Comparison of ENCODE assay signal across 20 cellular contexts in the genomic region with DNA sequence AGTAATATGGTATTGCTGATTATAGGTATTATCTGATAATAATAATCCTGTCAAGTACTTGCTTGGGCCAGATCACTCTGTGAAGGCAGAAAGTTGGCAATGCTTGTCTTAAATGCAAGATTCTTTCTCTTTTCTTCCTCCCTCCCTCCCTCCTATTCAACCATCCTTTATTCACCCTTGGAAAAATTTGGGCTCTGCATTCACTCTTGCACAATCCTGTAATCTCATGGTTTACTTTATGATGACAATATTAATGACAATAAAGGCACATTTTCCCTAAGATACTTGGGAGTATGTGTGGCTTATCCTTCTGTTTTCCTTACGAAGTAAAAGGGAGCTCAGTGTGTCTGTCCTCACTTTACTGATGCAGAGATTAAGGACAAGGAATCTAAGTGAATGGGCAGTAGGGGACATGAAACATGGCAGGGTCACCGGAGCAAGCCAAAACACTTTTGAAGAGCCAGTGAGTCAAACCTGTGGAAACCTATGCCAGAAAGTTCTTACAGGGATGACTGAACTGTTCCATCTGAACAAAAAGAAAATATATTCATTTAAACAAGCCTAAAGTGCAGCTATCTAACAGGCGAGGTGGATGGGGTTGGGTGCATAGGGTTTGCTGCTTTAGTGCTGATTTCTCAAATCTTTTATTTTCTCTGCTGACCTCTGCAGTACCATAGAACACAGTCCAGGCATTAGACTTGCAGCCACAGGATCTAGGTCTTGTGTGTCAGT. TPM values are rescaled to one million over a fixed set of nuclear protein-coding genes. Genes with fewer than 3 reads are reported as not detected.
DNase-seq lines count a peak whose midpoint lies in the region; ATAC-seq and TF ChIP-seq lines count a peak whose summit lies in the region.
"Had no signal": no experiment of that assay in that cellular context is flagged by ENCODE, and none has a peak within 500 bp of the region (broad histone marks: within the 10 kb centered on the region; RNA-seq: fewer than 3 reads in every experiment).

No MANE protein-coding gene starts in this region.

- no peak overlapping the region for H3K4me3 Mint-ChIP-seq in activated CD4-positive, alpha-beta T cell treated with anti-CD3 and anti-CD28 coated beads for 36 hours
- peak overlapping the region; percentile 36 for H3K4me3 Mint-ChIP-seq in activated naive CD8-positive, alpha-beta T cell treated with anti-CD3 and anti-CD28 coated beads, Interleukin-2, amount 50 U/mL, for 24 hours
- H3K4me3 Mint-ChIP-seq in stimulated activated effector memory CD8-positive, alpha-beta T cell treated with anti-CD3 and anti-CD28 coated beads, Interleukin-12 subunit alpha, Interleukin-12 subunit beta, amount 100 ng/mL, for 72 hours: peak overlapping the region; percentile 57
- H3K4me3 Mint-ChIP-seq in chondrocyte (ENCODE audit: unreplicated experiment): no peak overlapping the region

- peak; percentile 48 for ATAC-seq in activated CD4-positive, alpha-beta T cell treated with anti-CD3 and anti-CD28 coated beads for 36 hours
- ATAC-seq in activated naive CD8-positive, alpha-beta T cell treated with anti-CD3 and anti-CD28 coated beads, Interleukin-2, amount 50 U/mL, for 24 hours: peak; percentile 62
- peak; percentile 50 for ATAC-seq in stimulated activated effector memory CD8-positive, alpha-beta T cell treated with anti-CD3 and anti-CD28 coated beads, Interleukin-12 subunit alpha, Interleukin-12 subunit beta, amount 100 ng/mL, for 72 hours
- ATAC-seq in HG02970 (IDR thresholded peaks at IDR 0.05; ENCODE audit: low FRiP score, unreplicated experiment): no peak
- ATAC-seq: upper lobe of right lung had no signal

- H3K9me3 Mint-ChIP-seq in activated CD4-positive, alpha-beta T cell treated with anti-CD3 and anti-CD28 coated beads for 36 hours (ENCODE audit: low read depth): peaks cover 12% of the 10 kb centered on the region
- peaks cover 20% of the 10 kb centered on the region for H3K9me3 Mint-ChIP-seq in activated naive CD8-positive, alpha-beta T cell treated with anti-CD3 and anti-CD28 coated beads, Interleukin-2, amount 50 U/mL, for 24 hours
- H3K9me3 Mint-ChIP-seq in stimulated activated effector memory CD8-positive, alpha-beta T cell treated with anti-CD3 and anti-CD28 coated beads, Interleukin-12 subunit alpha, Interleukin-12 subunit beta, amount 100 ng/mL, for 72 hours: peaks cover 3% of the 10 kb centered on the region
- peaks cover 7% of the 10 kb centered on the region for H3K9me3 Mint-ChIP-seq in chondrocyte (ENCODE audit: low read depth)

- no peaks in the 10 kb centered on the region for H3K79me2 ChIP-seq in OCI-LY1 (ENCODE audit: insufficient read depth, low read length)
- no peaks in the 10 kb centered on the region for H3K79me2 ChIP-seq in mammary epithelial cell (ENCODE audit: insufficient read depth, low read length)

- H3K27me3 ChIP-seq in OCI-LY1 (ENCODE audit: insufficient read depth, low read length) (no peaks in the 10 kb centered on the region), mammary epithelial cell (ENCODE audit: insufficient read depth, low read length) (peaks cover 3% of the 10 kb centered on the region)
- H3K27me3 ChIP-seq: ascending aorta, colonic mucosa, upper lobe of right lung had no signal

- H3K4me2 ChIP-seq in OCI-LY1 (ENCODE audit: low read length) (peak overlapping the region; percentile 55), mammary epithelial cell (ENCODE audit: insufficient read depth, low read depth, low read length) (no peak overlapping the region)

- peaks cover 16% of the 10 kb centered on the region for H3K36me3 Mint-ChIP-seq in activated CD4-positive, alpha-beta T cell treated with anti-CD3 and anti-CD28 coated beads for 36 hours (ENCODE audit: low read depth)
- peaks cover 14% of the 10 kb centered on the region for H3K36me3 Mint-ChIP-seq in activated naive CD8-positive, alpha-beta T cell treated with anti-CD3 and anti-CD28 coated beads, Interleukin-2, amount 50 U/mL, for 24 hours (ENCODE audit: low read depth)
- peaks cover 17% of the 10 kb centered on the region for H3K36me3 Mint-ChIP-seq in stimulated activated effector memory CD8-positive, alpha-beta T cell treated with anti-CD3 and anti-CD28 coated beads, Interleukin-12 subunit alpha, Interleukin-12 subunit beta, amount 100 ng/mL, for 72 hours
- H3K36me3 Mint-ChIP-seq in chondrocyte (ENCODE audit: low read depth): peaks cover 1% of the 10 kb centered on the region

- intact Hi-C loops in activated CD4-positive, alpha-beta T cell treated with anti-CD3 and anti-CD28 coated beads for 36 hours (cut with DNase I, micrococcal nuclease): no loop called here
- intact Hi-C loops in mammary epithelial cell (cut with micrococcal nuclease): no loop called here

- no peak overlapping the region for H2AFZ ChIP-seq in OCI-LY1 (ENCODE audit: low read length)
- no peak overlapping the region for H2AFZ ChIP-seq in mammary epithelial cell (ENCODE audit: low read depth, low read length)

- H3F3A ChIP-seq in OCI-LY1 (ENCODE audit: insufficient read depth, low read length): no peaks in the 10 kb centered on the region; the same call in 1 of the 2 replicates

- dilution Hi-C loops in mammary epithelial cell (cut with HindIII; ENCODE audit: low sequenced_read_pairs): no loop called here

- 53% methylated on average over 3 of the region's 3 CpGs for whole genome bisulfite sequencing in mammary epithelial cell (ENCODE audit: low coverage, missing lambda C conversion rate)

- TF ChIP-seq CTCF in OCI-LY1 (IDR thresholded peaks at IDR 0.05; ENCODE audit: low read length) (no peak), chondrocyte (IDR thresholded peaks at IDR 0.05) (no peak), mammary epithelial cell (conservative IDR thresholded peaks at IDR 0.05 in 1 of 2, IDR thresholded peaks at IDR 0.05 in 1 of 2; ENCODE audit: extremely low read depth in 1 of 2, insufficient read depth in 1 of 2, low read depth in 1 of 2, low read length in 2 of 2) (no peak)

- H3K4me3 ChIP-seq in OCI-LY1 (ENCODE audit: low read depth, low read length, poor library complexity, severe bottlenecking): no peak overlapping the region
- no peak overlapping the region for H3K4me3 ChIP-seq in mammary epithelial cell (replicated peaks in 1 of 3; ENCODE audit: insufficient read depth in 1 of 3, low read depth in 2 of 3, low read length in 3 of 3)
- H3K4me3 ChIP-seq: ascending aorta, colonic mucosa, upper lobe of right lung had no signal

- H3K36me3 ChIP-seq in OCI-LY1 (ENCODE audit: insufficient read depth, low read length): peaks cover 13% of the 10 kb centered on the region
- no peaks in the 10 kb centered on the region for H3K36me3 ChIP-seq in mammary epithelial cell (ENCODE audit: insufficient read depth, low read length)
- H3K36me3 ChIP-seq: ascending aorta, colonic mucosa, upper lobe of right lung, WERI-Rb-1 had no signal

- H3K9me3 ChIP-seq in OCI-LY1 (ENCODE audit: low read length): no peaks in the 10 kb centered on the region; the same call in 1 of the 2 replicates
- no peaks in the 10 kb centered on the region for H3K9me3 ChIP-seq in mammary epithelial cell (replicated peaks; ENCODE audit: insufficient read depth, low read length)
- H3K9me3 ChIP-seq: colonic mucosa had no signal

- H3K27me3 Mint-ChIP-seq in activated CD4-positive, alpha-beta T cell treated with anti-CD3 and anti-CD28 coated beads for 36 hours: no peaks in the 10 kb centered on the region
- no peaks in the 10 kb centered on the region for H3K27me3 Mint-ChIP-seq in activated naive CD8-positive, alpha-beta T cell treated with anti-CD3 and anti-CD28 coated beads, Interleukin-2, amount 50 U/mL, for 24 hours
- H3K27me3 Mint-ChIP-seq in chondrocyte (ENCODE audit: low read depth): no peaks in the 10 kb centered on the region

- no TSS peak for BruUV-seq in mammary epithelial cell (replicated peaks; lab: Mats Ljungman, UMichigan)

- H3K4me1 ChIP-seq in OCI-LY1 (ENCODE audit: insufficient read depth, low read length, severe bottlenecking): peaks cover 49% of the 10 kb centered on the region
- H3K4me1 ChIP-seq in mammary epithelial cell (ENCODE audit: insufficient read depth, low read length): no peaks in the 10 kb centered on the region
- H3K4me1 ChIP-seq: ascending aorta, colonic mucosa had no signal

- POLR2A ChIA-PET in activated CD4-positive, alpha-beta T cell treated with anti-CD3 and anti-CD28 coated beads for 36 hours (lab: Charles Lee): interaction anchor here (2.0 kb wide), 1 partner anchor 14 kb away, joined by 8 read pairs; a partner anchor contains a TSS

- H3K27ac ChIP-seq in OCI-LY1 (ENCODE audit: low read depth, low read length, poor library complexity, severe bottlenecking) (peak overlapping the region; percentile 95), mammary epithelial cell (ENCODE audit: insufficient read depth, low read depth, low read length) (no peak overlapping the region)
- H3K27ac ChIP-seq: ascending aorta, colonic mucosa, upper lobe of right lung, WERI-Rb-1 had no signal

- in situ Hi-C loops in mammary epithelial cell (cut with MboI; ENCODE audit: low sequenced_read_pairs in 2 of 2): no loop called here

- CTCF ChIA-PET in activated CD4-positive, alpha-beta T cell treated with anti-CD3 and anti-CD28 coated beads for 36 hours (lab: Charles Lee): interaction anchor here (0.6 to 7.5 kb wide), 6 partner anchors 13 to 67 kb away, joined by 3 to 105 read pairs (median 3); a partner anchor contains a TSS
- CTCF ChIA-PET in mammary epithelial cell (lab: Charles Lee; ENCODE audit: low non-redundant PET): no interaction called here

- peak overlapping the region; percentile 38 for H3K27ac Mint-ChIP-seq in activated CD4-positive, alpha-beta T cell treated with anti-CD3 and anti-CD28 coated beads for 36 hours
- H3K27ac Mint-ChIP-seq in activated naive CD8-positive, alpha-beta T cell treated with anti-CD3 and anti-CD28 coated beads, Interleukin-2, amount 50 U/mL, for 24 hours: peak overlapping the region; percentile 79
- H3K27ac Mint-ChIP-seq in stimulated activated effector memory CD8-positive, alpha-beta T cell treated with anti-CD3 and anti-CD28 coated beads, Interleukin-12 subunit alpha, Interleukin-12 subunit beta, amount 100 ng/mL, for 72 hours: peak overlapping the region; percentile 84
- no peak overlapping the region for H3K27ac Mint-ChIP-seq in chondrocyte (ENCODE audit: unreplicated experiment)

- peaks cover 81% of the 10 kb centered on the region for H3K4me1 Mint-ChIP-seq in activated CD4-positive, alpha-beta T cell treated with anti-CD3 and anti-CD28 coated beads for 36 hours
- peaks cover 77% of the 10 kb centered on the region for H3K4me1 Mint-ChIP-seq in activated naive CD8-positive, alpha-beta T cell treated with anti-CD3 and anti-CD28 coated beads, Interleukin-2, amount 50 U/mL, for 24 hours
- peaks cover 79% of the 10 kb centered on the region for H3K4me1 Mint-ChIP-seq in stimulated activated effector memory CD8-positive, alpha-beta T cell treated with anti-CD3 and anti-CD28 coated beads, Interleukin-12 subunit alpha, Interleukin-12 subunit beta, amount 100 ng/mL, for 72 hours
- H3K4me1 Mint-ChIP-seq in chondrocyte (ENCODE audit: low read depth): no peaks in the 10 kb centered on the region

- H4K20me1 ChIP-seq in OCI-LY1 (ENCODE audit: insufficient read depth, low read length) (no peaks in the 10 kb centered on the region), mammary epithelial cell (ENCODE audit: insufficient read depth, low read length) (no peaks in the 10 kb centered on the region)

- peak; percentile 28 for DNase-seq in activated CD4-positive, alpha-beta T cell treated with anti-CD3 and anti-CD28 coated beads for 36 hours
- no peak for DNase-seq in activated CD4-positive, alpha-beta T cell treated with anti-CD3 and anti-CD28 coated beads for 1 hour
- no peak for DNase-seq in activated naive CD8-positive, alpha-beta T cell treated with anti-CD3 and anti-CD28 coated beads, Interleukin-2, amount 50 U/mL, for 24 hours
- no peak for DNase-seq in stimulated activated effector memory CD8-positive, alpha-beta T cell treated with anti-CD3 and anti-CD28 coated beads, Interleukin-12 subunit alpha, Interleukin-12 subunit beta, amount 100 ng/mL, for 72 hours (ENCODE audit: low spot score in 2 of 2)
- DNase-seq in chondrocyte (ENCODE audit: low spot score) (no peak), mammary epithelial cell (no peak)
- DNase-seq: activated CD8-positive, alpha-beta memory T cell treated with anti-CD3 and anti-CD28 coated beads, Interleukin-2, amount 50 U/mL, for 4 hours; colonic mucosa; foreskin fibroblast; Karpas-422; NCI-H1105; NCI-H2107; NCI-H748 treated with DMSO at 0.1 percent for 48 hours; upper lobe of right lung; WERI-Rb-1 had no signal

- H3K9ac ChIP-seq in OCI-LY1 (ENCODE audit: low read length) (no peak overlapping the region; the same call in 1 of the 2 replicates), mammary epithelial cell (ENCODE audit: insufficient read depth, low read length) (no peak overlapping the region)

- no peaks in the 10 kb centered on the region for H3K9me2 ChIP-seq in OCI-LY1 (ENCODE audit: low read depth, low read length)

RNA-seq across cellular contexts. Expression of a gene that starts 14.6 kb away (rescaled TPM):
- 10 to 100 TPM; 60.0 to 67.0 TPM for total RNA-seq in activated CD4-positive, alpha-beta T cell treated with anti-CD3 and anti-CD28 coated beads for 36 hours
- 0.62 to 1.9 TPM (median 0.92 TPM) in 3 replicates for total RNA-seq in chondrocyte
- total RNA-seq in mammary epithelial cell: under 1 TPM; under 0.01 to 0.19 TPM
- 0.16 TPM for polyA plus RNA-seq in mammary epithelial cell
- not detected for polyA minus RNA-seq in mammary epithelial cell
- total RNA-seq: A172, endothelial cell of umbilical vein had no signal

Comparison
In these comparisons a context has a peak if more than half of its experiments do, and no peak if none do; other contexts are left out.
1. H3K4me3 Mint-ChIP-seq: peak in activated naive CD8-positive, alpha-beta T cell treated with anti-CD3 and anti-CD28 coated beads, Interleukin-2, amount 50 U/mL, for 24 hours (single experiment) and stimulated activated effector memory CD8-positive, alpha-beta T cell treated with anti-CD3 and anti-CD28 coated beads, Interleukin-12 subunit alpha, Interleukin-12 subunit beta, amount 100 ng/mL, for 72 hours (single experiment); none in activated CD4-positive, alpha-beta T cell treated with anti-CD3 and anti-CD28 coated beads for 36 hours (single experiment) and chondrocyte (single experiment).
2. RNA of a gene that starts 14.6 kb away (total RNA-seq): 60.0 to 67.0 TPM in activated CD4-positive, alpha-beta T cell treated with anti-CD3 and anti-CD28 coated beads for 36 hours; 0.62 to 1.9 TPM in chondrocyte and under 0.01 to 0.19 TPM in mammary epithelial cell; every median in the first group is over 10 times any median in the second.